12 cellular contexts compared by ENCODE assay signal in the genomic region with DNA sequence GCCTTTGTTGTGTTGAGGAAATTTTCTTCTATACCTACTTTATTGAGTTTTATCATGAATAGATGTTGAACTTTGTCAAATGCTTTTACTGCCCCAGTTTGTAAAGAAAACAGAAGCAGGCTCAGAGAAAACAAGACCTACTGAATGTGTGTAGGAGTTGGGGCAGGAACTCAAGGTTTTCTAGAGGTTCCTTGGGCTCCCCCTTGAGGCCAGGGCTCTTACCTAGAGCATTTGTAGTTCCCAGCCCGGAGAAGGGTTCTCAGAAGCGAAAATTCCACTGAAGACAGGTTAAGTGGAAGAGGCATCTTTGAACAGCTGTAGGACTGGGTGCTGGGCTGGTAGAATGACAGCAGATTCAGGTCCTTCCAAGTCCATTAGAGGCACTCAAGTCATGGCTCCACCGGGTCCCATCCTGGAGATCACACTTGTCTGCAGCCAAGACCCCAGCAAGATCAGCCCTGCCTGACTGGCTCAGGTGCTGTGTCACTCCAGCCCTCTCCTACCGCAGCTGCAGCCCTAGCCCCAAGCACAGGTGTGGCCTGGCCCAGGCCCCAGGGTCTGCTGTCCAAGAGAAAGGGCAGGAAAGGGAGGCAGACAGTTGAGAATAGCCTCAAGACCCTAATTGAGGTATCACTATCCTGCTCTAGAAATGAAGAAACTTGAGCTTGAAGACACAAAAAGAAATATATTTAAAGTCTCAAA.
DNase-seq lines count a peak whose midpoint lies in the region; ATAC-seq and TF ChIP-seq lines count a peak whose summit lies in the region.
"Had no signal": no experiment of that assay in that cellular context is flagged by ENCODE, and none has a peak within 500 bp of the region (broad histone marks: within the 10 kb centered on the region; RNA-seq: fewer than 3 reads in every experiment).

No MANE protein-coding gene starts in this region.

- H3K4me3 ChIP-seq in A673 (ENCODE audit: low read depth, low read length, poor library complexity, severe bottlenecking) (no peak overlapping the region), GM12865 (ENCODE audit: low read depth, low read length) (no peak overlapping the region)
- H3K4me3 ChIP-seq: uterus had no signal

- no TSS peak for BruUV-seq in A673 (replicated peaks; lab: Mats Ljungman, UMichigan)

- H3K27ac ChIP-seq in A673 (ENCODE audit: low read depth, low read length, poor library complexity, severe bottlenecking) = no peak overlapping the region
- H3K27ac ChIP-seq: uterus had no signal

- CTCF ChIA-PET in A673 (lab: Charles Lee) = interaction anchor here (0.5 kb wide), 1 partner anchor 41 kb away, joined by 4 read pairs; no protein-coding TSS in a partner anchor

- H3K9me3 ChIP-seq in A673 (ENCODE audit: low read depth, low read length, poor library complexity, severe bottlenecking) = no peaks in the 10 kb centered on the region
- H3K9me3 ChIP-seq: uterus had no signal

- DNase-seq in A673 (ENCODE audit: low spot score) (peak; percentile 29), GM12865 (ENCODE audit: low read depth) (peak; percentile 1), NCI-H82 treated with DMSO at 0.1 percent for 48 hours (lab: John Stamatoyannopoulos, UW; ENCODE audit: unreplicated experiment) (peak; percentile 6), dermis blood vessel endothelial cell (peak; percentile 39), HK-2 (ENCODE audit: unreplicated experiment) (no peak)
- no peak for DNase-seq in stimulated activated CD4-positive, alpha-beta T cell treated with anti-CD3 and anti-CD28 coated beads, Interleukin-2, amount 100 ng/mL, for 48 hours
- DNase-seq: activated T-cell treated with anti-CD3 and anti-CD28 coated beads, Interleukin-2, amount 50 U/mL, for 72 hours; NCI-H1436 treated with DMSO at 0.1 percent for 48 hours; uterus had no signal

- ATAC-seq in HG03039 (IDR thresholded peaks at IDR 0.05; ENCODE audit: unreplicated experiment) (no peak), HG02870 (IDR thresholded peaks at IDR 0.05; ENCODE audit: unreplicated experiment) (no peak)
- ATAC-seq: activated T-cell treated with anti-CD3 and anti-CD28 coated beads, Interleukin-2, amount 50 U/mL, for 72 hours; Panc1 had no signal

- POLR2A ChIA-PET in A673 (lab: Charles Lee; ENCODE audit: low non-redundant PET) = no interaction called here

- no peaks in the 10 kb centered on the region for H3K27me3 ChIP-seq in A673 (replicated peaks; ENCODE audit: insufficient read depth, low read depth, low read length, poor library complexity)
- H3K27me3 ChIP-seq: uterus had no signal

- intact Hi-C loops in A673 (cut with micrococcal nuclease; ENCODE audit: unreplicated experiment) = no loop called here

- TF ChIP-seq CTCF in A673 (conservative IDR thresholded peaks at IDR 0.05; ENCODE audit: low read depth, low read length) = peak; percentile 39; the same call in 1 of the 2 replicates
- TF ChIP-seq CTCF in GM12865 (IDR thresholded peaks at IDR 0.05; ENCODE audit: insufficient read depth, low read depth, low read length, missing control alignments) = peak; percentile 17

- no peaks in the 10 kb centered on the region for H3K36me3 ChIP-seq in A673 (ENCODE audit: insufficient read depth, low read length, poor library complexity, severe bottlenecking)
- H3K36me3 ChIP-seq: uterus had no signal

- H3K4me1 ChIP-seq in A673 (ENCODE audit: insufficient read depth, low read length, poor library complexity, severe bottlenecking) = no peaks in the 10 kb centered on the region
- H3K4me1 ChIP-seq: uterus had no signal

Comparison
In these comparisons a context has a peak if more than half of its experiments do, and no peak if none do; other contexts are left out.
1. DNase-seq: peak in A673 (single experiment), GM12865 (single experiment), NCI-H82 treated with DMSO at 0.1 percent for 48 hours (single experiment) and dermis blood vessel endothelial cell (single experiment); none in stimulated activated CD4-positive, alpha-beta T cell treated with anti-CD3 and anti-CD28 coated beads, Interleukin-2, amount 100 ng/mL, for 48 hours (0 of 2) and HK-2 (single experiment).